ENCODE assay signal across 16 cellular contexts in genomic region chr4:67250497-67250896, GRCh38.
DNase-seq lines count a peak whose midpoint lies in the region; ATAC-seq and TF ChIP-seq lines count a peak whose summit lies in the region.
"Had no signal": no experiment of that assay in that cellular context is flagged by ENCODE, and none has a peak within 500 bp of the region (broad histone marks: within the 10 kb centered on the region; RNA-seq: fewer than 3 reads in every experiment).

No MANE protein-coding gene starts in this region.

- H2AFZ ChIP-seq in DND-41 (ENCODE audit: low read depth, low read length) = no peak overlapping the region

- H3K27ac ChIP-seq in DND-41 (ENCODE audit: low read length) (no peak overlapping the region), heart left ventricle (no peak overlapping the region), uterus (no peak overlapping the region)

- H3K36me3 ChIP-seq in DND-41 (ENCODE audit: insufficient read depth, low read length) (no peaks in the 10 kb centered on the region), heart left ventricle (no peaks in the 10 kb centered on the region), uterus (no peaks in the 10 kb centered on the region)

- H3K4me1 ChIP-seq in DND-41 (ENCODE audit: insufficient read depth, low read length) (peaks cover 4% of the 10 kb centered on the region; the same call in 1 of the 2 replicates), heart left ventricle (no peaks in the 10 kb centered on the region), uterus (no peaks in the 10 kb centered on the region)

- intact Hi-C loops in heart left ventricle (cut with DNase I) = no loop called here
- intact Hi-C loops in uterus (cut with DNase I; ENCODE audit: low total_unique reads) = no loop called here

- ATAC-seq in DND-41 (ENCODE audit: insufficient read depth, low read depth) (peak; percentile 83), HG02642 (IDR thresholded peaks at IDR 0.05; ENCODE audit: poor library complexity, unreplicated experiment) (peak; percentile 43), heart left ventricle (no peak)
- ATAC-seq in activated T-helper 17 cell treated with anti-CD3 and anti-CD28 coated beads, Interleukin-2, amount 50 U/mL, for 72 hours (replicated peaks) = peak; percentile 68
- ATAC-seq: SK-N-SH treated with all-trans-retinoic acid at 6 μM for 48 hours had no signal

- no peaks in the 10 kb centered on the region for H3K9me3 ChIP-seq in DND-41 (ENCODE audit: insufficient read depth, low read length, severe bottlenecking)
- peaks cover 0 to 4% (median 0%) of the 10 kb centered on the region in 12 donors for H3K9me3 ChIP-seq in heart left ventricle
- H3K9me3 ChIP-seq in uterus = no peaks in the 10 kb centered on the region

- 33 to 57% (median 43%) methylated on average over 2 of the region's 2 CpGs for WGBS in heart left ventricle, 4 donors

- no peaks in the 10 kb centered on the region for H3K79me2 ChIP-seq in DND-41 (ENCODE audit: insufficient read depth, low read length)

- TF ChIP-seq POLR2A in heart left ventricle (IDR thresholded peaks at IDR 0.05) = no peak
- TF ChIP-seq POLR2A in uterus (IDR thresholded peaks at IDR 0.05) = no peak

- no peak for TF ChIP-seq CTCF in DND-41 (IDR thresholded peaks at IDR 0.05; ENCODE audit: borderline replicate concordance, extremely low read depth, low read length, poor library complexity, severe bottlenecking)
- no peak for TF ChIP-seq CTCF in heart left ventricle (IDR thresholded peaks at IDR 0.05)
- no peak for TF ChIP-seq CTCF in uterus (IDR thresholded peaks at IDR 0.05)

- no peak overlapping the region for H3K4me3 ChIP-seq in DND-41 (ENCODE audit: low read depth in 1 of 2, low read length in 2 of 2)
- no peak overlapping the region for H3K4me3 ChIP-seq in heart left ventricle
- no peak overlapping the region for H3K4me3 ChIP-seq in uterus

- no peaks in the 10 kb centered on the region for H3K9me3 Mint-ChIP-seq in activated T-helper 17 cell treated with anti-CD3 and anti-CD28 coated beads, Interleukin-2, amount 50 U/mL, for 72 hours

- H3K9ac ChIP-seq in DND-41 (ENCODE audit: low read depth, low read length) = no peak overlapping the region

- no peaks in the 10 kb centered on the region for H3K27me3 ChIP-seq in DND-41 (ENCODE audit: insufficient read depth, low read length, poor library complexity)
- no peaks in the 10 kb centered on the region for H3K27me3 ChIP-seq in heart left ventricle
- H3K27me3 ChIP-seq in uterus = no peaks in the 10 kb centered on the region

- H3K4me2 ChIP-seq in DND-41 (ENCODE audit: insufficient read depth, low read length) = no peak overlapping the region

- H3K27ac Mint-ChIP-seq in activated T-helper 17 cell treated with anti-CD3 and anti-CD28 coated beads, Interleukin-2, amount 50 U/mL, for 72 hours = no peak overlapping the region

- H3K4me1 Mint-ChIP-seq in activated T-helper 17 cell treated with anti-CD3 and anti-CD28 coated beads, Interleukin-2, amount 50 U/mL, for 72 hours = no peaks in the 10 kb centered on the region

- no peak overlapping the region for H3K4me3 Mint-ChIP-seq in activated T-helper 17 cell treated with anti-CD3 and anti-CD28 coated beads, Interleukin-2, amount 50 U/mL, for 72 hours

- H3K27me3 Mint-ChIP-seq in activated T-helper 17 cell treated with anti-CD3 and anti-CD28 coated beads, Interleukin-2, amount 50 U/mL, for 72 hours = no peaks in the 10 kb centered on the region

- no peaks in the 10 kb centered on the region for H3K36me3 Mint-ChIP-seq in activated T-helper 17 cell treated with anti-CD3 and anti-CD28 coated beads, Interleukin-2, amount 50 U/mL, for 72 hours (ENCODE audit: low read depth)

- no peaks in the 10 kb centered on the region for H4K20me1 ChIP-seq in DND-41 (ENCODE audit: insufficient read depth, low read length)

- DNase-seq in DND-41 = no peak
- peak; percentile 4 for DNase-seq in M059J (ENCODE audit: low read depth)
- no peak for DNase-seq in DMS114 treated with DMSO at 0.1 percent for 48 hours (lab: John Stamatoyannopoulos, UW; ENCODE audit: unreplicated experiment)
- DNase-seq in heart left ventricle = no peak
- DNase-seq in uterus = no peak
- DNase-seq in NCI-H69 (lab: John Stamatoyannopoulos, UW) = no peak
- DNase-seq: Calu3, HCEC 1CT, Karpas-422, NCI-H1436, NCI-H2227 treated with DMSO at 0.1 percent for 48 hours, NCI-H526 treated with DMSO at 0.1 percent for 48 hours, SHP77 had no signal

Comparison
In these comparisons a context has a peak if more than half of its experiments do, and no peak if none do; other contexts are left out.
1. ATAC-seq: peak in DND-41 (single experiment), HG02642 (single experiment) and activated T-helper 17 cell treated with anti-CD3 and anti-CD28 coated beads, Interleukin-2, amount 50 U/mL, for 72 hours (single experiment); none in heart left ventricle (0 of 4).